Comparison of ENCODE assay signal across 8 cellular contexts in genomic region chr14:76761198-76761848, GRCh38. TPM values are rescaled to one million over a fixed set of nuclear protein-coding genes. Genes with fewer than 3 reads are reported as not detected.
DNase-seq lines count a peak whose midpoint lies in the region; ATAC-seq and TF ChIP-seq lines count a peak whose summit lies in the region.

Gene VASH1 (plus strand): TSS chr14:76761468. CDS start chr14:76762822, 1,354 bp downstream.

- no peak for TF ChIP-seq CTCF in AG10803 (conservative IDR thresholded peaks at IDR 0.05; ENCODE audit: low read length)

- peak within 1 kb of the TSS; percentile 76 for H3K4me3 ChIP-seq in AG10803 (ENCODE audit: low read length)

- DNase-seq in AG10803 (ENCODE audit: low read depth) (peak; percentile 72), NOMO-1 treated with DMSO at 0.1 percent for 48 hours (lab: John Stamatoyannopoulos, UW; ENCODE audit: unreplicated experiment) (peak; percentile 44), fibroblast of peridontal ligament (ENCODE audit: extremely low read depth) (peak; percentile 53), myocyte (ENCODE audit: low read depth) (peak; percentile 85)
- peak; percentile 46 for DNase-seq in activated T-helper 9 cell treated with anti-CD3 and anti-CD28 coated beads, Interleukin-2, amount 50 U/mL, for 16 hours (ENCODE audit: low read depth)
- peak; percentile 73 for DNase-seq in stimulated activated naive CD8-positive, alpha-beta T cell treated with anti-CD3 and anti-CD28 coated beads, Interleukin-15, Interleukin-2, amounts not matched to agents 100 U/mL and 50 U/mL, for 24 hours

- ATAC-seq in GM19023 (IDR thresholded peaks at IDR 0.05; ENCODE audit: unreplicated experiment) (peak; percentile 79), HG03196 (IDR thresholded peaks at IDR 0.05; ENCODE audit: unreplicated experiment) (peak; percentile 77)
- peak; percentile 80 for ATAC-seq in stimulated activated naive CD8-positive, alpha-beta T cell treated with anti-CD3 and anti-CD28 coated beads, Interleukin-15, Interleukin-2, amounts not matched to agents 100 U/mL and 50 U/mL, for 24 hours

RNA-seq across cellular contexts. Expression of gene VASH1, which starts in this region (rescaled TPM):
- 4.1 and 4.7 TPM in 2 replicates for total RNA-seq in myocyte
- 13.7 TPM for polyA plus RNA-seq in myocyte (2012)

Comparison
In these comparisons a context has a peak if more than half of its experiments do, and no peak if none do; other contexts are left out.
1. Peak in every context shown above with its lines: DNase-seq, ATAC-seq and H3K4me3 ChIP-seq.